Comparison of ENCODE assay signal across 1 cellular context in genomic region chr4:2587215-2587823, GRCh38.
TF ChIP-seq lines count a peak whose summit lies in the region.

No MANE protein-coding gene starts in this region.

TF ChIP-seq in HepG2, 621 proteins besides CTCF, POLR2A, EP300 and RAD21:
- TF ChIP-seq PBX2 (CRISPR knock-in tag; IDR thresholded peaks at IDR 0.05) (no peak), NFRKB (IDR thresholded peaks at IDR 0.05) (no peak), ARID2 (CRISPR knock-in tag; IDR thresholded peaks at IDR 0.05; ENCODE audit: borderline replicate concordance) (no peak), DRAP1 (CRISPR knock-in tag; IDR thresholded peaks at IDR 0.05) (no peak), DPF2 (CRISPR knock-in tag; IDR thresholded peaks at IDR 0.05; ENCODE audit: borderline replicate concordance, low read depth) (no peak), ZNF674 (CRISPR knock-in tag; IDR thresholded peaks at IDR 0.05; ENCODE audit: low read depth) (no peak), RBM39 (IDR thresholded peaks at IDR 0.05; ENCODE audit: low read depth, low read length, poor library complexity, severe bottlenecking) (no peak), SIN3A (IDR thresholded peaks at IDR 0.05; ENCODE audit: borderline replicate concordance, low read depth, low read length) (no peak), DR1 (CRISPR knock-in tag; IDR thresholded peaks at IDR 0.05) (no peak)
